8 cellular contexts compared by ENCODE assay signal in genomic region chr4:56506110-56506705, GRCh38. TPM values are rescaled to one million over a fixed set of nuclear protein-coding genes. Genes with fewer than 3 reads are reported as not detected.
DNase-seq lines count a peak whose midpoint lies in the region; ATAC-seq and TF ChIP-seq lines count a peak whose summit lies in the region.

No MANE protein-coding gene starts in this region.

- H3K79me2 ChIP-seq in OCI-LY7 (ENCODE audit: insufficient read depth, low read depth, low read length), result no peaks in the 10 kb centered on the region

- intact Hi-C loops in activated CD4-positive, alpha-beta T cell treated with anti-CD3 and anti-CD28 coated beads, Interleukin-2, amount 10 ng/mL, durations not matched to agents 24 days and 14 days (cut with micrococcal nuclease), result loop anchor here (2.0 to 5.0 kb wide), 3 partner anchors 39 to 331 kb away; no protein-coding TSS in a partner anchor
- intact Hi-C loops in ascending aorta (cut with DNase I) (loop anchor here (2.0 kb wide), 1 partner anchor 39 kb away; no protein-coding TSS in a partner anchor), OCI-LY7 (cut with micrococcal nuclease; ENCODE audit: unreplicated experiment) (no loop called here)

- H3K36me3 ChIP-seq in ascending aorta, result peaks cover 6 to 8% of the 10 kb centered on the region in 2 donors
- H3K36me3 ChIP-seq in thymus (ENCODE audit: control insufficient read depth, insufficient read depth), result no peaks in the 10 kb centered on the region
- peaks cover 40% of the 10 kb centered on the region for H3K36me3 ChIP-seq in OCI-LY7 (ENCODE audit: insufficient read depth, low read length)

- no peaks in the 10 kb centered on the region for H3K9me3 ChIP-seq in ascending aorta
- H3K9me3 ChIP-seq in thymus (ENCODE audit: control insufficient read depth), result no peaks in the 10 kb centered on the region
- H3K9me3 ChIP-seq in OCI-LY7 (ENCODE audit: low read length), result no peaks in the 10 kb centered on the region

- H3K27me3 Mint-ChIP-seq in activated CD4-positive, alpha-beta T cell treated with anti-CD3 and anti-CD28 coated beads, Interleukin-2, amount 10 ng/mL, durations not matched to agents 24 days and 14 days, result peaks cover 13% of the 10 kb centered on the region

- H3K27ac ChIP-seq in ascending aorta, result peak overlapping the region in 1 of 2 donors; percentile 26
- no peak overlapping the region for H3K27ac ChIP-seq in thymus (ENCODE audit: low read depth)
- no peak overlapping the region for H3K27ac ChIP-seq in OCI-LY7 (ENCODE audit: low read depth, low read length, poor library complexity, severe bottlenecking)

- no peak for DNase-seq in activated CD4-positive, alpha-beta T cell treated with anti-CD3 and anti-CD28 coated beads, Interleukin-2, amount 10 ng/mL, durations not matched to agents 24 days and 14 days
- DNase-seq in activated CD4-positive, alpha-beta T cell treated with anti-CD3 and anti-CD28 coated beads for 1 hour, result no peak
- no peak for DNase-seq in ascending aorta (ENCODE audit: low spot score in 2 of 2)
- peak; percentile 61 for DNase-seq in left kidney (ENCODE audit: low read depth, low spot score)
- DNase-seq in OCI-LY7 (ENCODE audit: low spot score), result no peak

- TF ChIP-seq CTCF in ascending aorta (IDR thresholded peaks at IDR 0.05) (no peak), OCI-LY7 (conservative IDR thresholded peaks at IDR 0.05; ENCODE audit: low read length) (no peak)

- no peaks in the 10 kb centered on the region for H3K9me2 ChIP-seq in OCI-LY7 (ENCODE audit: insufficient read depth, low read length)

- H3K4me1 Mint-ChIP-seq in activated CD4-positive, alpha-beta T cell treated with anti-CD3 and anti-CD28 coated beads, Interleukin-2, amount 10 ng/mL, durations not matched to agents 24 days and 14 days, result peaks cover 15% of the 10 kb centered on the region

- peak overlapping the region; percentile 87 for H3K4me3 Mint-ChIP-seq in activated CD4-positive, alpha-beta T cell treated with anti-CD3 and anti-CD28 coated beads, Interleukin-2, amount 10 ng/mL, durations not matched to agents 24 days and 14 days

- 12% methylated on average over 28 of the region's 28 CpGs for WGBS in thymus

- H3K27me3 ChIP-seq in ascending aorta, result no peaks in the 10 kb centered on the region
- no peaks in the 10 kb centered on the region for H3K27me3 ChIP-seq in thymus (ENCODE audit: control insufficient read depth, insufficient read depth)

- H3K27ac Mint-ChIP-seq in activated CD4-positive, alpha-beta T cell treated with anti-CD3 and anti-CD28 coated beads, Interleukin-2, amount 10 ng/mL, durations not matched to agents 24 days and 14 days, result no peak overlapping the region

- H3K4me1 ChIP-seq in ascending aorta (peaks cover 0 to 7% of the 10 kb centered on the region in 2 donors), thymus (ENCODE audit: control insufficient read depth, insufficient read depth, low read length) (peaks cover 12% of the 10 kb centered on the region), OCI-LY7 (ENCODE audit: insufficient read depth, low read length, poor library complexity, severe bottlenecking) (no peaks in the 10 kb centered on the region)

- H3K4me3 ChIP-seq in ascending aorta (peak overlapping the region; percentile 57 to 82), thymus (ENCODE audit: low read length) (peak overlapping the region; percentile 46), OCI-LY7 (ENCODE audit: low read depth, low read length, poor library complexity, severe bottlenecking) (no peak overlapping the region)

- no peaks in the 10 kb centered on the region for H3K9me3 Mint-ChIP-seq in activated CD4-positive, alpha-beta T cell treated with anti-CD3 and anti-CD28 coated beads, Interleukin-2, amount 10 ng/mL, durations not matched to agents 24 days and 14 days

- no peak overlapping the region for H2AFZ ChIP-seq in OCI-LY7 (ENCODE audit: low read length)

- no peak overlapping the region for H3K4me2 ChIP-seq in OCI-LY7 (ENCODE audit: low read length)

- no peak for ATAC-seq in GM21825 (IDR thresholded peaks at IDR 0.05; ENCODE audit: unreplicated experiment)
- ATAC-seq in GM21526 (IDR thresholded peaks at IDR 0.05; ENCODE audit: low FRiP score, unreplicated experiment), result no peak

- H4K20me1 ChIP-seq in OCI-LY7 (ENCODE audit: insufficient read depth, low read length), result no peaks in the 10 kb centered on the region

- peaks cover 19% of the 10 kb centered on the region for H3K36me3 Mint-ChIP-seq in activated CD4-positive, alpha-beta T cell treated with anti-CD3 and anti-CD28 coated beads, Interleukin-2, amount 10 ng/mL, durations not matched to agents 24 days and 14 days (ENCODE audit: low read depth)

- POLR2A ChIA-PET in OCI-LY7 (lab: Charles Lee), result interaction anchor here (0.7 kb wide), 1 partner anchor 45 kb away, joined by 4 read pairs; no protein-coding TSS in a partner anchor

- no TSS peak for BruUV-seq in OCI-LY7 (replicated peaks; lab: Mats Ljungman, UMichigan)

- CTCF ChIA-PET in OCI-LY7 (lab: Charles Lee; ENCODE audit: unreplicated experiment), result no interaction called here

RNA-seq across cellular contexts. Expression of gene ARL9, which starts 0.6 kb away (rescaled TPM):
- total RNA-seq in activated CD4-positive, alpha-beta T cell treated with anti-CD3 and anti-CD28 coated beads, Interleukin-2, amount 10 ng/mL, durations not matched to agents 24 days and 14 days, result 0.07 TPM in 1 of 2 replicates, not detected in the other
- total RNA-seq in ascending aorta (not detected), OCI-LY7 (2022) (0.76 TPM in 1 of 2 replicates, not detected in the other)
- polyA plus RNA-seq in thymus, result 0.27 TPM
- total RNA-seq in OCI-LY7 (2014; rRNA removed; shearing (Covaris generic)), result 0.32 TPM in 1 of 2 replicates, not detected in the other

RNA-seq across cellular contexts. Expression of gene SRP72, which starts 38.8 kb away (rescaled TPM):
- total RNA-seq in activated CD4-positive, alpha-beta T cell treated with anti-CD3 and anti-CD28 coated beads, Interleukin-2, amount 10 ng/mL, durations not matched to agents 24 days and 14 days, result 202 and 209 TPM in 2 replicates
- total RNA-seq in ascending aorta, result 89.4 TPM
- 47.8 TPM for polyA plus RNA-seq in thymus
- total RNA-seq in OCI-LY7 (2014; rRNA removed; shearing (Covaris generic)), result 53.5 and 65.8 TPM in 2 replicates
- 166 and 177 TPM in 2 replicates for total RNA-seq in OCI-LY7 (2022)
